ENCODE assay signal across 8 cellular contexts in the genomic region with DNA sequence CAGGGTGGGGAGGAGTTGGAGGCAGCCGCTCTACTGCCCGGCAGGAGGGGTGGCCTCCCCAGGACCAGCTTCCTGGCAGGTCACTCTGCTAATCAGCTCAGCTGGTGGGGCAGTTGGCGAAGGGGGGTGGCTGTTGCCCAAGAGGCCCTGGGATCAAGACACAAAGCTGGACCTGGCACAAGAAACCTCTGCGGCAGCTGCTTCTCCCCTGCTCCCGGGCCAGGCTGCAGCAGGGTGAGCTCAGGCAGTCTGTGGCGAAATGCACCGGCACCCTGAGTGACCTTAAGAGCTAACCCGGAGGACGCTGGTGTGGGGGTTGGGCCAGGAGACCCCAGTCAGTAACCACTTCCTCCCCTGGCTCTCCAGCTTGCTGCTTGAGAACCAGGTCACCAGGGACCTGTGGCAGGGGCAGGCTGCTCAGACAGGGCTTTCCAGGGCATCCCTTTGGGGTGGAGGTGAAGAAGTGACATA. TPM values are rescaled to one million over a fixed set of nuclear protein-coding genes. Genes with fewer than 3 reads are reported as not detected.
DNase-seq lines count a peak whose midpoint lies in the region; ATAC-seq and TF ChIP-seq lines count a peak whose summit lies in the region.

No MANE protein-coding gene starts in this region.

- no peaks in the 10 kb centered on the region for H3K27me3 Mint-ChIP-seq in activated T-cell treated with anti-CD3 and anti-CD28 coated beads, Interleukin-2, amount 50 U/mL, for 4 hours (ENCODE audit: low read depth)

- no peaks in the 10 kb centered on the region for H3K36me3 Mint-ChIP-seq in activated T-cell treated with anti-CD3 and anti-CD28 coated beads, Interleukin-2, amount 50 U/mL, for 4 hours (ENCODE audit: insufficient read depth)

- H3K9me3 Mint-ChIP-seq in activated T-cell treated with anti-CD3 and anti-CD28 coated beads, Interleukin-2, amount 50 U/mL, for 4 hours = no peaks in the 10 kb centered on the region

- no peaks in the 10 kb centered on the region for H3K27me3 ChIP-seq in right lobe of liver
- H3K27me3 ChIP-seq in upper lobe of right lung = no peaks in the 10 kb centered on the region

- no peaks in the 10 kb centered on the region for H3K4me1 ChIP-seq in right lobe of liver
- peaks cover 36% of the 10 kb centered on the region for H3K4me1 ChIP-seq in upper lobe of right lung

- no peaks in the 10 kb centered on the region for H3K36me3 ChIP-seq in right lobe of liver
- no peaks in the 10 kb centered on the region for H3K36me3 ChIP-seq in upper lobe of right lung

- no peak for TF ChIP-seq CTCF in right lobe of liver (IDR thresholded peaks at IDR 0.05)
- TF ChIP-seq CTCF in upper lobe of right lung (IDR thresholded peaks at IDR 0.05) = no peak

- peak overlapping the region; percentile 11 for H3K4me3 Mint-ChIP-seq in activated T-cell treated with anti-CD3 and anti-CD28 coated beads, Interleukin-2, amount 50 U/mL, for 4 hours

- intact Hi-C loops in right lobe of liver (cut with DNase I) = no loop called here
- intact Hi-C loops in upper lobe of right lung (cut with DNase I) = no loop called here

- H3K9me3 ChIP-seq in right lobe of liver (no peaks in the 10 kb centered on the region), upper lobe of right lung (no peaks in the 10 kb centered on the region)

- H3K4me1 Mint-ChIP-seq in activated T-cell treated with anti-CD3 and anti-CD28 coated beads, Interleukin-2, amount 50 U/mL, for 4 hours (ENCODE audit: low read depth) = peaks cover 86% of the 10 kb centered on the region

- TF ChIP-seq POLR2A in right lobe of liver (IDR thresholded peaks at IDR 0.05) = no peak

- ATAC-seq in activated T-cell treated with anti-CD3 and anti-CD28 coated beads, Interleukin-2, amount 50 U/mL, for 4 hours = no peak
- peak in 3 of 4 donors; percentile 3 to 36 (median 14) for ATAC-seq in right lobe of liver
- ATAC-seq in upper lobe of right lung = peak; percentile 37

- H3K27ac ChIP-seq in right lobe of liver (no peak overlapping the region), upper lobe of right lung (peak overlapping the region; percentile 67)

- DNase-seq in activated T-cell treated with anti-CD3 and anti-CD28 coated beads, Interleukin-2, amount 50 U/mL, for 4 hours = no peak
- DNase-seq in activated T-cell treated with anti-CD3 and anti-CD28 coated beads, Interleukin-2, amount 50 U/mL, for 1 hour = no peak
- peak; percentile 37 for DNase-seq in activated gamma-delta T cell treated with anti-CD3 and anti-CD28 coated beads, Interleukin-2, amount 50 U/mL, for 16 hours (ENCODE audit: low read depth)
- no peak for DNase-seq in right lobe of liver
- DNase-seq in upper lobe of right lung = no peak
- DNase-seq in COLO668 (lab: John Stamatoyannopoulos, UW; ENCODE audit: unreplicated experiment) = no peak
- DNase-seq in COLO829 (ENCODE audit: low spot score) = no peak
- DNase-seq in NCI-H1436 (lab: John Stamatoyannopoulos, UW) = no peak

- WGBS in right lobe of liver (ENCODE audit: insufficient coverage, low coverage, low lambda C conversion rate, missing lambda C conversion rate) = no CpG with 5 or more reads among the region's 9 CpGs

- H3K4me3 ChIP-seq in right lobe of liver (no peak overlapping the region), upper lobe of right lung (no peak overlapping the region)

RNA-seq across cellular contexts. Expression of gene TOGARAM2, which starts 31.1 kb away (rescaled TPM):
- total RNA-seq in activated T-cell treated with anti-CD3 and anti-CD28 coated beads, Interleukin-2, amount 50 U/mL, for 4 hours = 1 to 10 TPM; 2.3 to 7.6 (median 5.1) TPM
- under 1 TPM in 5 of 6 experiments, not detected in 1; 0.06 to 0.37 (median 0.14) TPM for total RNA-seq in right lobe of liver
- 0.72 TPM for total RNA-seq in upper lobe of right lung

Comparison
In these comparisons a context has a peak if more than half of its experiments do, and no peak if none do; other contexts are left out.
1. ATAC-seq: peak in right lobe of liver (3 of 4) and upper lobe of right lung (single experiment); none in activated T-cell treated with anti-CD3 and anti-CD28 coated beads, Interleukin-2, amount 50 U/mL, for 4 hours (0 of 2).